Comparison of ENCODE assay signal across 8 cellular contexts in genomic region chr15:43872416-43873020, GRCh38. TPM values are rescaled to one million over a fixed set of nuclear protein-coding genes. Genes with fewer than 3 reads are reported as not detected.
DNase-seq lines count a peak whose midpoint lies in the region; ATAC-seq and TF ChIP-seq lines count a peak whose summit lies in the region.

No MANE protein-coding gene starts in this region.

- TF ChIP-seq CTCF in right lobe of liver (IDR thresholded peaks at IDR 0.05): peak; percentile 29 to 59 (median 52)

- intact Hi-C loops in right lobe of liver (cut with DNase I): no loop called here

- peaks cover 93% of the 10 kb centered on the region for H3K36me3 Mint-ChIP-seq in activated T-cell treated with anti-CD3 and anti-CD28 coated beads, Interleukin-2, amount 50 U/mL, for 24 hours (ENCODE audit: low read depth)

- H3K4me1 Mint-ChIP-seq in activated T-cell treated with anti-CD3 and anti-CD28 coated beads, Interleukin-2, amount 50 U/mL, for 24 hours (ENCODE audit: low read depth): no peaks in the 10 kb centered on the region

- no peak overlapping the region for H3K4me3 Mint-ChIP-seq in activated T-cell treated with anti-CD3 and anti-CD28 coated beads, Interleukin-2, amount 50 U/mL, for 24 hours

- H3K4me1 ChIP-seq in right lobe of liver: no peaks in the 10 kb centered on the region

- H3K9me3 ChIP-seq in right lobe of liver: no peaks in the 10 kb centered on the region

- TF ChIP-seq POLR2A in right lobe of liver (IDR thresholded peaks at IDR 0.05): no peak

- no peak overlapping the region for H3K27ac ChIP-seq in right lobe of liver

- H3K27ac Mint-ChIP-seq in activated T-cell treated with anti-CD3 and anti-CD28 coated beads, Interleukin-2, amount 50 U/mL, for 24 hours: no peak overlapping the region

- H3K4me3 ChIP-seq in right lobe of liver: no peak overlapping the region

- WGBS in right lobe of liver (ENCODE audit: insufficient coverage, low coverage, low lambda C conversion rate, missing lambda C conversion rate): 77% methylated on average over 6 of the region's 6 CpGs

- no peaks in the 10 kb centered on the region for H3K27me3 Mint-ChIP-seq in activated T-cell treated with anti-CD3 and anti-CD28 coated beads, Interleukin-2, amount 50 U/mL, for 24 hours

- DNase-seq in COLO829 (ENCODE audit: low spot score) (peak; percentile 43), GM19240 (ENCODE audit: insufficient read length, low spot score) (peak; percentile 25), OCI-M1 (lab: John Stamatoyannopoulos, UW) (peak; percentile 51), dedifferentiated amniotic fluid mesenchymal stem cell (ENCODE audit: extremely low spot score) (peak; percentile 74), right lobe of liver (no peak), activated gamma-delta T cell (lab: John Stamatoyannopoulos, UW) (no peak)
- DNase-seq in activated T-cell treated with anti-CD3 and anti-CD28 coated beads, Interleukin-2, amount 50 U/mL, for 24 hours: no peak

- ATAC-seq in right lobe of liver (peak; percentile 61 to 78 (median 75)), GM19452 (IDR thresholded peaks at IDR 0.05; ENCODE audit: unreplicated experiment) (no peak)

- H3K27me3 ChIP-seq in right lobe of liver: no peaks in the 10 kb centered on the region

- H3K36me3 ChIP-seq in right lobe of liver: no peaks in the 10 kb centered on the region

- no peaks in the 10 kb centered on the region for H3K9me3 Mint-ChIP-seq in activated T-cell treated with anti-CD3 and anti-CD28 coated beads, Interleukin-2, amount 50 U/mL, for 24 hours

RNA-seq across cellular contexts. Expression of gene WDR76, which starts 45.7 kb away (rescaled TPM):
- total RNA-seq in right lobe of liver: 1 to 10 TPM in 3 of 6 experiments, under 1 TPM in 3; 0.46 to 5.5 (median 1.1) TPM

RNA-seq across cellular contexts. Expression of gene MFAP1, which starts 48.0 kb away (rescaled TPM):
- total RNA-seq in right lobe of liver: 10 to 100 TPM in 2 of 6 experiments, 1 to 10 TPM in 4; 6.7 to 11.9 (median 8.1) TPM

Comparison
In these comparisons a context has a peak if more than half of its experiments do, and no peak if none do; other contexts are left out.
1. DNase-seq: peak in COLO829 (single experiment), GM19240 (single experiment), OCI-M1 (single experiment) and dedifferentiated amniotic fluid mesenchymal stem cell (single experiment); none in right lobe of liver (0 of 3), activated T-cell treated with anti-CD3 and anti-CD28 coated beads, Interleukin-2, amount 50 U/mL, for 24 hours (single experiment) and activated gamma-delta T cell (single experiment).